ENCODE assay signal across 34 cellular contexts in the genomic region with DNA sequence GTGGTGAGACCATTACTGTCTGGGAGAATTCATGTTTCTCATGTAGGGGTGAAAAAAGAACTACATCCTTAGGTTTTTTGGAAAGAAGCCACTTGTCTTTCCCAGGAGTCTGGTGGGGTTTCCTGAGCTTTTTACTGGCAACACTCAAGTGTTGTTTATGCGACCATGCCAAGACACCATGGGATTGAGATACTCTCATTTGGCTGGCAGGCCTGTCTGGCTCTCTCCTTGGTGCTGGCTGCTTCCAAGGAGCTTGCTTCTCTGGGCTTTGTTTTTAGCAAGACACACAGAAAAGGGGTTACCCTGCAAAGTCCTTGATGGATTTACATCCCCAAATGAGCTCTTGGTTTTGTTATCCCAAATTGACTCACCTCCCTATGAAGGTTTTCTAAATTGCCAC.
"Had no signal": no experiment of that assay in that cellular context is flagged by ENCODE, and none has a peak within 500 bp of the region (broad histone marks: within the 10 kb centered on the region; RNA-seq: fewer than 3 reads in every experiment).

No MANE protein-coding gene starts in this region.

- H3K36me3 ChIP-seq: adrenal gland, cardiac muscle cell, heart left ventricle, left ventricle myocardium inferior, ovary, prostate gland, upper lobe of right lung, WERI-Rb-1 had no signal

- H3K4me3 ChIP-seq: adrenal gland, cardiac muscle cell, heart left ventricle, left ventricle myocardium inferior, lung, ovary, prostate gland, skin epidermis, upper lobe of right lung had no signal

- DNase-seq: activated CD4-positive, alpha-beta memory T cell treated with anti-CD3 and anti-CD28 coated beads for 36 hours; activated CD4-positive, alpha-beta T cell treated with anti-CD3 and anti-CD28 coated beads for 48 hours; activated CD8-positive, alpha-beta memory T cell treated with anti-CD3 and anti-CD28 coated beads, Interleukin-2, amount 50 U/mL, for 4 hours; activated effector memory CD4-positive, alpha-beta T cell treated with anti-CD3 and anti-CD28 coated beads, Interleukin-2, amount 50 U/mL, for 16 hours; activated naive CD4-positive, alpha-beta T cell treated with anti-CD3 and anti-CD28 coated beads for 36 hours; activated naive CD8-positive, alpha-beta T cell treated with anti-CD3 and anti-CD28 coated beads for 36 hours; activated T-cell treated with anti-CD3 and anti-CD28 coated beads, Interleukin-2, amount 50 U/mL, for 1 hour; adrenal gland; aorta; cortex of kidney; endodermal cell; foreskin fibroblast; heart left ventricle; left ventricle myocardium inferior; nephron progenitor cell; ovary; retina; stimulated activated CD4-positive, alpha-beta T cell treated with anti-CD3 and anti-CD28 coated beads, Interleukin-12 subunit alpha, Interleukin-12 subunit beta, amount 100 ng/mL, for 4 hours; stimulated activated CD4-positive, alpha-beta T cell treated with anti-CD3 and anti-CD28 coated beads, Interleukin-4, amount 100 ng/mL, for 1 hour; stimulated activated naive CD8-positive, alpha-beta T cell treated with anti-CD3 and anti-CD28 coated beads, Interleukin-15, amount 100 ng/mL, for 72 hours; T-helper 17 cell; T1000; upper lobe of right lung; WERI-Rb-1 had no signal

- H3K4me1 ChIP-seq: adrenal gland, heart left ventricle, left ventricle myocardium inferior, prostate gland, upper lobe of right lung had no signal

- H3K27ac ChIP-seq: adrenal gland, cardiac muscle cell, heart left ventricle, left ventricle myocardium inferior, ovary, prostate gland, skin epidermis, upper lobe of right lung, WERI-Rb-1 had no signal

- H3K9me3 ChIP-seq: adrenal gland, ovary, prostate gland, upper lobe of right lung had no signal

- H3K36me3 Mint-ChIP-seq: activated CD4-positive, alpha-beta memory T cell treated with anti-CD3 and anti-CD28 coated beads for 36 hours; activated naive CD8-positive, alpha-beta T cell treated with anti-CD3 and anti-CD28 coated beads for 36 hours; brain; stimulated activated effector memory CD8-positive, alpha-beta T cell treated with anti-CD3 and anti-CD28 coated beads, Interleukin-12 subunit alpha, Interleukin-12 subunit beta, amount 100 ng/mL, for 72 hours had no signal

- H3K27me3 ChIP-seq: adrenal gland, cardiac muscle cell, heart left ventricle, ovary, upper lobe of right lung had no signal

- H3K27ac Mint-ChIP-seq: activated CD4-positive, alpha-beta memory T cell treated with anti-CD3 and anti-CD28 coated beads for 36 hours; activated naive CD4-positive, alpha-beta T cell treated with anti-CD3 and anti-CD28 coated beads for 36 hours; activated naive CD8-positive, alpha-beta T cell treated with anti-CD3 and anti-CD28 coated beads for 36 hours; activated T-helper 1 cell treated with anti-CD3 and anti-CD28 coated beads, Interleukin-12 subunit alpha, Interleukin-12 subunit beta, Interleukin-2, Interleukin-4 antibody, amounts not matched to agents 30 ng/mL and 10 ng/mL and 1 ng/mL, durations not matched to agents 14 hours and 24 hours and 36 hours; endodermal cell; nephron progenitor cell; stimulated activated effector memory CD8-positive, alpha-beta T cell treated with anti-CD3 and anti-CD28 coated beads, Interleukin-12 subunit alpha, Interleukin-12 subunit beta, amount 100 ng/mL, for 72 hours; stimulated activated naive CD8-positive, alpha-beta T cell treated with anti-CD3 and anti-CD28 coated beads, Interleukin-15, amount 100 ng/mL, for 72 hours; T-helper 17 cell had no signal

- ATAC-seq: activated CD4-positive, CD25-positive, alpha-beta regulatory T cell treated with anti-CD3 and anti-CD28 coated beads, Interleukin-2, amount 50 U/mL, for 24 hours; esophagus mucosa; heart left ventricle; sciatic nerve; stimulated activated effector memory CD8-positive, alpha-beta T cell treated with anti-CD3 and anti-CD28 coated beads, Interleukin-12 subunit alpha, Interleukin-12 subunit beta, amount 100 ng/mL, for 72 hours; stimulated activated naive CD8-positive, alpha-beta T cell treated with anti-CD3 and anti-CD28 coated beads, Interleukin-15, amount 100 ng/mL, for 72 hours; T-helper 17 cell; upper lobe of right lung had no signal

- H3K4me1 Mint-ChIP-seq: activated naive CD8-positive, alpha-beta T cell treated with anti-CD3 and anti-CD28 coated beads for 36 hours; endodermal cell; nephron progenitor cell; stimulated activated effector memory CD8-positive, alpha-beta T cell treated with anti-CD3 and anti-CD28 coated beads, Interleukin-12 subunit alpha, Interleukin-12 subunit beta, amount 100 ng/mL, for 72 hours; stimulated activated naive CD8-positive, alpha-beta T cell treated with anti-CD3 and anti-CD28 coated beads, Interleukin-15, amount 100 ng/mL, for 72 hours; T-helper 17 cell had no signal

- H3K4me3 Mint-ChIP-seq: activated CD4-positive, alpha-beta memory T cell treated with anti-CD3 and anti-CD28 coated beads for 36 hours; activated naive CD4-positive, alpha-beta T cell treated with anti-CD3 and anti-CD28 coated beads for 36 hours; activated naive CD8-positive, alpha-beta T cell treated with anti-CD3 and anti-CD28 coated beads for 36 hours; activated T-helper 1 cell treated with anti-CD3 and anti-CD28 coated beads, Interleukin-12 subunit alpha, Interleukin-12 subunit beta, Interleukin-2, Interleukin-4 antibody, amounts not matched to agents 30 ng/mL and 10 ng/mL and 1 ng/mL, durations not matched to agents 14 hours and 24 hours and 36 hours; brain; endodermal cell; nephron progenitor cell; stimulated activated effector memory CD8-positive, alpha-beta T cell treated with anti-CD3 and anti-CD28 coated beads, Interleukin-12 subunit alpha, Interleukin-12 subunit beta, amount 100 ng/mL, for 72 hours; stimulated activated naive CD8-positive, alpha-beta T cell treated with anti-CD3 and anti-CD28 coated beads, Interleukin-15, amount 100 ng/mL, for 72 hours; T-helper 17 cell had no signal

- H3K27me3 Mint-ChIP-seq: activated CD4-positive, alpha-beta memory T cell treated with anti-CD3 and anti-CD28 coated beads for 36 hours; activated naive CD8-positive, alpha-beta T cell treated with anti-CD3 and anti-CD28 coated beads for 36 hours; stimulated activated naive CD8-positive, alpha-beta T cell treated with anti-CD3 and anti-CD28 coated beads, Interleukin-15, amount 100 ng/mL, for 72 hours; T-helper 17 cell had no signal
